In genomic region chr6:7910298-7910653, GRCh38 we compare ENCODE assay signal across 7 cellular contexts. TPM values are rescaled to one million over a fixed set of nuclear protein-coding genes. Genes with fewer than 3 reads are reported as not detected.
DNase-seq lines count a peak whose midpoint lies in the region; ATAC-seq and TF ChIP-seq lines count a peak whose summit lies in the region.

No MANE protein-coding gene starts in this region.

- no peak overlapping the region for H3K4me3 Mint-ChIP-seq in activated CD8-positive, alpha-beta T cell treated with anti-CD3 and anti-CD28 coated beads for 36 hours

- no peaks in the 10 kb centered on the region for H3K4me1 ChIP-seq in urinary bladder (ENCODE audit: insufficient read depth)

- H3K36me3 Mint-ChIP-seq in activated CD8-positive, alpha-beta T cell treated with anti-CD3 and anti-CD28 coated beads for 36 hours (ENCODE audit: low read depth), result peaks cover 8% of the 10 kb centered on the region

- peaks cover 14% of the 10 kb centered on the region for H3K4me1 Mint-ChIP-seq in activated CD8-positive, alpha-beta T cell treated with anti-CD3 and anti-CD28 coated beads for 36 hours (ENCODE audit: low read depth)

- peak overlapping the region; percentile 98 for H3K4me3 ChIP-seq in urinary bladder (ENCODE audit: low read depth, low read length)

- no peak overlapping the region for H3K27ac ChIP-seq in urinary bladder (ENCODE audit: low read depth)

- POLR2A ChIA-PET in activated CD8-positive, alpha-beta T cell treated with anti-CD3 and anti-CD28 coated beads for 36 hours (lab: Charles Lee), result interaction anchor here (2.5 kb wide), 1 partner anchor 153 kb away, joined by 8 read pairs; no protein-coding TSS in a partner anchor

- H3K9me3 Mint-ChIP-seq in activated CD8-positive, alpha-beta T cell treated with anti-CD3 and anti-CD28 coated beads for 36 hours, result no peaks in the 10 kb centered on the region

- no peak overlapping the region for H3K27ac Mint-ChIP-seq in activated CD8-positive, alpha-beta T cell treated with anti-CD3 and anti-CD28 coated beads for 36 hours

- under 1% methylated on average over 57 of the region's 57 CpGs for WGBS in urinary bladder

- no peaks in the 10 kb centered on the region for H3K36me3 ChIP-seq in urinary bladder (ENCODE audit: insufficient read depth)

- peak; percentile 32 for DNase-seq in activated CD8-positive, alpha-beta T cell treated with anti-CD3 and anti-CD28 coated beads for 36 hours
- DNase-seq in left colon (no peak), GM19240 (ENCODE audit: insufficient read length, low spot score) (no peak)
- no peak for DNase-seq in activated CD4-positive, alpha-beta T cell treated with anti-CD3 and anti-CD28 coated beads for 48 hours

- intact Hi-C loops in activated CD8-positive, alpha-beta T cell treated with anti-CD3 and anti-CD28 coated beads for 36 hours (cut with micrococcal nuclease), result no loop called here
- intact Hi-C loops in left colon (cut with DNase I, micrococcal nuclease), result loop anchor here in 1 of 2 donors (10.0 kb wide), 1 partner anchor 85 kb away; no protein-coding TSS in a partner anchor

- H3K27me3 Mint-ChIP-seq in activated CD8-positive, alpha-beta T cell treated with anti-CD3 and anti-CD28 coated beads for 36 hours, result no peaks in the 10 kb centered on the region

- peak; percentile 4 for ATAC-seq in GM18873 (IDR thresholded peaks at IDR 0.05; ENCODE audit: low FRiP score, unreplicated experiment)
- ATAC-seq in HG02759 (IDR thresholded peaks at IDR 0.05; ENCODE audit: unreplicated experiment), result peak; percentile 34
- ATAC-seq in activated CD8-positive, alpha-beta T cell treated with anti-CD3 and anti-CD28 coated beads for 36 hours, result peak; percentile 31
- peak; percentile 18 for ATAC-seq in left colon

- TF ChIP-seq CTCF in activated CD8-positive, alpha-beta T cell treated with anti-CD3 and anti-CD28 coated beads for 36 hours (IDR thresholded peaks at IDR 0.05), result no peak

- CTCF ChIA-PET in activated CD8-positive, alpha-beta T cell treated with anti-CD3 and anti-CD28 coated beads for 36 hours (lab: Charles Lee), result no interaction called here

RNA-seq across cellular contexts. Expression of gene TXNDC5, which starts 0.3 kb away (rescaled TPM):
- total RNA-seq in activated CD8-positive, alpha-beta T cell treated with anti-CD3 and anti-CD28 coated beads for 36 hours, result 10 to 100 TPM; 49.3 to 51.0 TPM
- total RNA-seq in left colon (100 to 1,000 TPM in 1 of 2 donors, 10 to 100 TPM in 1; 74.8 to 128 TPM), urinary bladder (235 TPM)
- 76.5 TPM for polyA plus RNA-seq in urinary bladder
